1 cellular context compared by ENCODE assay signal in genomic region chr6:41531591-41532582, GRCh38.
A peak's percentile ranks its signal among the peaks of the same experiment; 100 is the strongest.
TF ChIP-seq lines count a peak whose summit lies in the region.

No MANE protein-coding gene starts in this region.

TF ChIP-seq in HEK293, 187 proteins besides CTCF, POLR2A, EP300 and RAD21 (continued from another document):
- no peak for TF ChIP-seq ZNF449 (tag by site-specific recombination; IDR thresholded peaks at IDR 0.05)
- TF ChIP-seq ZNF211 (tag by site-specific recombination; IDR thresholded peaks at IDR 0.05; ENCODE audit: low read depth): no peak
- peak; percentile 97 for TF ChIP-seq KLF9 (tag by site-specific recombination; IDR thresholded peaks at IDR 0.05; ENCODE audit: low read depth)
- no peak for TF ChIP-seq ZBTB26 (tag by site-specific recombination; optimal IDR thresholded peaks at IDR 0.05)
- TF ChIP-seq ZNF2 (tag by site-specific recombination; IDR thresholded peaks at IDR 0.05): peak; percentile 31; the same call in 1 of the 2 replicates
- TF ChIP-seq ZNF16 (tag by site-specific recombination; IDR thresholded peaks at IDR 0.05; ENCODE audit: low read depth): no peak
- peak; percentile 98 for TF ChIP-seq KLF1 (tag by site-specific recombination; IDR thresholded peaks at IDR 0.05)
